In genomic region chr4:6668391-6668790, GRCh38 we compare ENCODE assay signal across 20 cellular contexts. TPM values are rescaled to one million over a fixed set of nuclear protein-coding genes. Genes with fewer than 3 reads are reported as not detected.
DNase-seq lines count a peak whose midpoint lies in the region; ATAC-seq and TF ChIP-seq lines count a peak whose summit lies in the region.
"Had no signal": no experiment of that assay in that cellular context is flagged by ENCODE, and none has a peak within 500 bp of the region (broad histone marks: within the 10 kb centered on the region; RNA-seq: fewer than 3 reads in every experiment).

No MANE protein-coding gene starts in this region.

- no peak overlapping the region for H4K12ac ChIP-seq in trophoblast cell (ENCODE audit: low read depth, low read length)

- H4K91ac ChIP-seq in trophoblast cell (ENCODE audit: low read depth, low read length): no peak overlapping the region

- H3K36me3 ChIP-seq in trophoblast cell (ENCODE audit: control insufficient read depth in 1 of 2, insufficient read depth in 2 of 2, low read length in 2 of 2) (no peaks in the 10 kb centered on the region), ovary (no peaks in the 10 kb centered on the region)
- H3K36me3 ChIP-seq: thyroid gland had no signal

- no peak for TF ChIP-seq POLR2A in ovary (IDR thresholded peaks at IDR 0.05)

- H3K27ac ChIP-seq in epithelial cell of prostate (peak overlapping the region; percentile 62), trophoblast cell (ENCODE audit: low read depth, low read length) (no peak overlapping the region), ovary (no peak overlapping the region)
- H3K27ac ChIP-seq: psoas muscle, thyroid gland had no signal

- H3K9me3 ChIP-seq in trophoblast cell (ENCODE audit: insufficient read depth, low read depth, low read length) (peaks cover 9% of the 10 kb centered on the region), ovary (no peaks in the 10 kb centered on the region)
- H3K9me3 ChIP-seq: psoas muscle, thyroid gland had no signal

- H2BK120ac ChIP-seq in trophoblast cell (ENCODE audit: insufficient read depth, low read length, poor library complexity): no peak overlapping the region

- H4K8ac ChIP-seq in trophoblast cell (ENCODE audit: low read depth, low read length): no peak overlapping the region

- TF ChIP-seq EP300 in ovary (IDR thresholded peaks at IDR 0.05): no peak

- WGBS in trophoblast cell (ENCODE audit: extremely low coverage, insufficient coverage, insufficient read length): no CpG with 5 or more reads among the region's 11 CpGs
- 84 to 91% (median 84%) methylated on average over 11 of the region's 11 CpGs for WGBS in ovary, 3 donors

- no peak for TF ChIP-seq CTCF in ovary (IDR thresholded peaks at IDR 0.05)

- no peak overlapping the region for H2AK5ac ChIP-seq in trophoblast cell (ENCODE audit: low read length)

- no peak overlapping the region for H3K18ac ChIP-seq in trophoblast cell (ENCODE audit: low read length)

- H3K4me3 ChIP-seq in trophoblast cell (ENCODE audit: low read depth, low read length) (no peak overlapping the region), ovary (no peak overlapping the region)
- H3K4me3 ChIP-seq: psoas muscle, thyroid gland had no signal

- DNase-seq in EL (peak; percentile 74), NCI-H774 (lab: John Stamatoyannopoulos, UW) (peak; percentile 59), epithelial cell of prostate (ENCODE audit: low read depth, low spot score) (peak; percentile 77), trophoblast cell (peak; percentile 71 to 92), Kasumi-1 (lab: John Stamatoyannopoulos, UW) (no peak), ovary (no peak), iPS-NIHi11 (ENCODE audit: low spot score) (no peak)
- DNase-seq: activated CD8-positive, alpha-beta memory T cell treated with anti-CD3 and anti-CD28 coated beads, Interleukin-2, amount 10 ng/mL, durations not matched to agents 7 days and 5 days; activated gamma-delta T cell treated with Interleukin-2 at 50 U/mL for 16 hours; CD8-positive, alpha-beta T cell; glutamatergic neuron; NCI-H1417; NCI-H345; psoas muscle; stimulated activated CD4-positive, alpha-beta T cell treated with anti-CD3 and anti-CD28 coated beads, Interleukin-1b, Interleukin-23, amount 100 ng/mL, for 48 hours; SW 1271; thyroid gland had no signal

- H3K9ac ChIP-seq in trophoblast cell (ENCODE audit: low read length): no peak overlapping the region

- H2AFZ ChIP-seq in trophoblast cell (ENCODE audit: insufficient read depth, low read length, poor library complexity): no peak overlapping the region

- H3K4me1 ChIP-seq in trophoblast cell (ENCODE audit: control insufficient read depth in 1 of 2, insufficient read depth in 2 of 2, low read length in 2 of 2): no peaks in the 10 kb centered on the region
- peaks cover 7% of the 10 kb centered on the region for H3K4me1 ChIP-seq in ovary (ENCODE audit: insufficient read depth)

- ATAC-seq in GM18858 (IDR thresholded peaks at IDR 0.05; ENCODE audit: unreplicated experiment): no peak
- ATAC-seq: activated CD8-positive, alpha-beta memory T cell treated with anti-CD3 and anti-CD28 coated beads, Interleukin-2, amount 10 ng/mL, durations not matched to agents 7 days and 5 days; CD8-positive, alpha-beta T cell; left lobe of liver; psoas muscle; WTC11 had no signal

- H3K23ac ChIP-seq in trophoblast cell (ENCODE audit: low read length): no peak overlapping the region

- no peak overlapping the region for H3K14ac ChIP-seq in trophoblast cell (ENCODE audit: low read length)

- H2BK12ac ChIP-seq in trophoblast cell (ENCODE audit: low read length): no peak overlapping the region

- H3K79me1 ChIP-seq in trophoblast cell (ENCODE audit: low read length): no peaks in the 10 kb centered on the region

- intact Hi-C loops in ovary (cut with DNase I): no loop called here

- H3K4me2 ChIP-seq in trophoblast cell (ENCODE audit: low read length): no peak overlapping the region

- H3K27me3 ChIP-seq in trophoblast cell (ENCODE audit: insufficient read depth, low read length) (peaks cover 1% of the 10 kb centered on the region), ovary (no peaks in the 10 kb centered on the region)
- H3K27me3 ChIP-seq: thyroid gland had no signal

- H2BK5ac ChIP-seq in trophoblast cell (ENCODE audit: low read depth, low read length, poor library complexity): no peak overlapping the region

- no peaks in the 10 kb centered on the region for H3K79me2 ChIP-seq in trophoblast cell (ENCODE audit: control insufficient read depth, insufficient read depth, low read length, poor library complexity)

- H3K4ac ChIP-seq in trophoblast cell (ENCODE audit: low read depth, low read length): no peak overlapping the region

RNA-seq across cellular contexts. Expression of gene S100P, which starts 25.3 kb away (rescaled TPM):
- 761 and 882 TPM in 2 replicates for polyA plus RNA-seq in trophoblast cell (2013)
- 1 to 10 TPM in 1 of 7 donors, under 1 TPM in 4, not detected in 2; 0.37 to 2.1 (median 0.81) TPM for total RNA-seq in ovary
- polyA plus RNA-seq in ovary: under 1 TPM in 1 of 2 donors, not detected in 1; 0.97 TPM
- total RNA-seq: WTC11 had no signal

RNA-seq across cellular contexts. Expression of gene MRFAP1, which starts 27.9 kb away (rescaled TPM):
- 197 and 208 TPM in 2 replicates for polyA plus RNA-seq in trophoblast cell (2013)
- total RNA-seq in ovary: 100 to 1,000 TPM; 154 to 367 (median 300) TPM
- polyA plus RNA-seq in ovary: 100 to 1,000 TPM; 340 to 351 TPM

RNA-seq across cellular contexts. Expression of gene MRFAP1L1, which starts 41.3 kb away (rescaled TPM):
- 41.1 and 42.0 TPM in 2 replicates for polyA plus RNA-seq in trophoblast cell (2013)
- 10 to 100 TPM; 59.3 to 73.6 (median 65.3) TPM for total RNA-seq in ovary
- polyA plus RNA-seq in ovary: 10 to 100 TPM; 65.1 to 80.6 TPM

RNA-seq across cellular contexts. Expression of gene BLOC1S4, which starts 47.6 kb away (rescaled TPM):
- polyA plus RNA-seq in trophoblast cell (2013): 16.8 TPM in 2 replicates
- 10 to 100 TPM; 15.4 to 26.9 (median 18.9) TPM for total RNA-seq in ovary
- 10 to 100 TPM in 1 of 2 donors, 1 to 10 TPM in 1; 8.8 to 15.4 TPM for polyA plus RNA-seq in ovary

Comparison
In these comparisons a context has a peak if more than half of its experiments do, and no peak if none do; other contexts are left out.
1. DNase-seq: peak in EL (single experiment), NCI-H774 (single experiment), epithelial cell of prostate (single experiment) and trophoblast cell (2 of 2); none in Kasumi-1 (0 of 2), ovary (0 of 5) and iPS-NIHi11 (single experiment).